ENCODE assay signal across 8 cellular contexts in genomic region chr21:17819878-17820232, GRCh38.
DNase-seq lines count a peak whose midpoint lies in the region; ATAC-seq and TF ChIP-seq lines count a peak whose summit lies in the region.

No MANE protein-coding gene starts in this region.

- H3K9me3 ChIP-seq in neuron (ENCODE audit: low read length): no peaks in the 10 kb centered on the region

- peaks cover 15% of the 10 kb centered on the region for H3K4me1 ChIP-seq in neuron (ENCODE audit: insufficient read depth, low read length)

- ATAC-seq in GM19467 (IDR thresholded peaks at IDR 0.05; ENCODE audit: unreplicated experiment) (peak; percentile 61), HG03460 (IDR thresholded peaks at IDR 0.05; ENCODE audit: unreplicated experiment) (peak; percentile 62), SK-N-SH treated with all-trans-retinoic acid at 6 μM for 48 hours (peak; percentile 31)

- peak overlapping the region; percentile 73 for H3K27ac ChIP-seq in epithelial cell of prostate

- H3K4me3 ChIP-seq in neuron (ENCODE audit: low read length): peak overlapping the region; percentile 78

- H3K36me3 ChIP-seq in neuron (ENCODE audit: insufficient read depth, low read length): peaks cover 15% of the 10 kb centered on the region

- peak overlapping the region; percentile 96 for H2AFZ ChIP-seq in neuron (ENCODE audit: low read depth, low read length)

- H3K27me3 ChIP-seq in neuron (ENCODE audit: insufficient read depth, low read length): no peaks in the 10 kb centered on the region

- DNase-seq in GF-D8 (lab: John Stamatoyannopoulos, UW) (peak; percentile 70), epithelial cell of prostate (ENCODE audit: low read depth, low spot score) (no peak), NCI-H446 (lab: John Stamatoyannopoulos, UW) (no peak), T1000 (lab: John Stamatoyannopoulos, UW) (no peak)

TF ChIP-seq in SK-N-SH treated with all-trans-retinoic acid at 6 μM for 48 hours, 23 proteins besides CTCF, POLR2A, EP300 and RAD21:
- TF ChIP-seq POU6F1 (CRISPR knock-in tag; IDR thresholded peaks at IDR 0.05; ENCODE audit: borderline replicate concordance, low read depth): no peak
- no peak for TF ChIP-seq RARB (CRISPR knock-in tag; IDR thresholded peaks at IDR 0.05)
- TF ChIP-seq PATZ1 (CRISPR knock-in tag; IDR thresholded peaks at IDR 0.05; ENCODE audit: borderline replicate concordance): 0 out of 2 replicates have a peak, but pooled peaks have one; percentile 6
- no peak for TF ChIP-seq CSRNP3 (CRISPR knock-in tag; IDR thresholded peaks at IDR 0.05)
- TF ChIP-seq ZFP30 (CRISPR knock-in tag; IDR thresholded peaks at IDR 0.05): no peak
- TF ChIP-seq ZNF70 (CRISPR knock-in tag; IDR thresholded peaks at IDR 0.05): no peak
TF ChIP-seq in SK-N-SH treated with all-trans-retinoic acid at 6 μM for 48 hours: peak in this region for 1.
